ENCODE assay signal across 8 cellular contexts in the genomic region with DNA sequence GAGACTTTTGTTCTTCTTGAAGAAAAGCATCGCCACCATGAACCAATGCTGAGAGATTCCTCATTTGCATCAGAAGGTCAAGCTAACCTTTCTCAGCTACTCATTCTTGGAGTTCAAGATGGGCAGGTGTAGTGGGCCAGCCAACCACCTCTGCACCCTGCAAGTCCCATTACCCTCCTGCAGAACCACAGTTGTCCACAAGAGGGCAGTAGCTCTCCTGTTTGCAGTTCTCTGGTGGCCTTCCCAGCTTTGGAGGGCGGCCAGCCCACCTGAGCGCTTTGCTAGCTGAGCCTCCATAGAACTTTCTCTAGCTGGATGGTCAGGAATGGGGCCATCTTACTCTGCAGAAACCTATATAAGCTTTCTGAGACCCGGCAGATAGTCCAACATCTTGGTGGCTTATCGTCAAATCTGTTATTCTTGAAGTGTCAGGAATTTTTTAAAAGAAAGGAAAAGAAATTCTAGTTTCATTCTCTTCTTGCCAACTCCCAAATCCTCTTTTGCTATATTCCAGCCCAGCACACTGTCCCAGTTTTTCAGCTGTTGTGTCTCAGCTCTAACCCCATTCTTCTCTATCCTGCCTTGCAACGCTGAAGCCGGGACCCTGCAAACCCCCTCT. TPM values are rescaled to one million over a fixed set of nuclear protein-coding genes. Genes with fewer than 3 reads are reported as not detected.
DNase-seq lines count a peak whose midpoint lies in the region; ATAC-seq and TF ChIP-seq lines count a peak whose summit lies in the region.

No MANE protein-coding gene starts in this region.

- H3K4me3 Mint-ChIP-seq in activated naive CD4-positive, alpha-beta T cell treated with anti-CD3 and anti-CD28 coated beads for 36 hours = no peak overlapping the region

- no peak overlapping the region for H3K9ac ChIP-seq in KMS-11

- no peaks in the 10 kb centered on the region for H4K20me1 ChIP-seq in KMS-11 (ENCODE audit: insufficient read depth)

- no peaks in the 10 kb centered on the region for H3K9me3 Mint-ChIP-seq in activated naive CD4-positive, alpha-beta T cell treated with anti-CD3 and anti-CD28 coated beads for 36 hours

- H3K27ac Mint-ChIP-seq in activated naive CD4-positive, alpha-beta T cell treated with anti-CD3 and anti-CD28 coated beads for 36 hours = no peak overlapping the region

- no peaks in the 10 kb centered on the region for H3K9me3 ChIP-seq in SJCRH30 (replicated peaks)

- H3K4me1 Mint-ChIP-seq in activated naive CD4-positive, alpha-beta T cell treated with anti-CD3 and anti-CD28 coated beads for 36 hours (ENCODE audit: low read depth) = no peaks in the 10 kb centered on the region

- no peak overlapping the region for H3K27ac ChIP-seq in KMS-11
- no peak overlapping the region for H3K27ac ChIP-seq in SJCRH30

- H3K27me3 ChIP-seq in KMS-11 (ENCODE audit: insufficient read depth, low read depth) = no peaks in the 10 kb centered on the region
- H3K27me3 ChIP-seq in SJCRH30 = peaks cover 2% of the 10 kb centered on the region; the same call in 1 of the 2 replicates

- H3K4me1 ChIP-seq in KMS-11 (ENCODE audit: low read depth, poor library complexity, severe bottlenecking) (peaks cover 19% of the 10 kb centered on the region), SJCRH30 (no peaks in the 10 kb centered on the region)

- peak; percentile 99 for TF ChIP-seq CTCF in KMS-11 (conservative IDR thresholded peaks at IDR 0.05; ENCODE audit: low read depth, low read length)

- H2AFZ ChIP-seq in KMS-11 (ENCODE audit: low read depth) = no peak overlapping the region

- no peak overlapping the region for H3K4me2 ChIP-seq in KMS-11

- intact Hi-C loops in activated naive CD4-positive, alpha-beta T cell treated with anti-CD3 and anti-CD28 coated beads for 36 hours (cut with micrococcal nuclease) = no loop called here
- intact Hi-C loops in left cardiac atrium (cut with DNase I) = loop anchor here (5.0 kb wide), 1 partner anchor 220 kb away; no protein-coding TSS in a partner anchor
- intact Hi-C loops in sciatic nerve (cut with DNase I) = loop anchor here (5.0 kb wide), 1 partner anchor 225 kb away; no protein-coding TSS in a partner anchor

- H3K27me3 Mint-ChIP-seq in activated naive CD4-positive, alpha-beta T cell treated with anti-CD3 and anti-CD28 coated beads for 36 hours (ENCODE audit: low read depth) = peaks cover 59% of the 10 kb centered on the region

- no peaks in the 10 kb centered on the region for H3K36me3 Mint-ChIP-seq in activated naive CD4-positive, alpha-beta T cell treated with anti-CD3 and anti-CD28 coated beads for 36 hours (ENCODE audit: low read depth)

- no peaks in the 10 kb centered on the region for H3K79me2 ChIP-seq in KMS-11 (ENCODE audit: insufficient read depth, low read depth)

- peak; percentile 80 for ATAC-seq in GM19455 (IDR thresholded peaks at IDR 0.05; ENCODE audit: unreplicated experiment)
- ATAC-seq in left cardiac atrium = peak; percentile 58 to 59
- ATAC-seq in sciatic nerve = no peak
- no peak for ATAC-seq in HG03108 (IDR thresholded peaks at IDR 0.05; ENCODE audit: unreplicated experiment)

- H3K36me3 ChIP-seq in KMS-11 (ENCODE audit: insufficient read depth) (no peaks in the 10 kb centered on the region), SJCRH30 (no peaks in the 10 kb centered on the region)

- peak; percentile 79 for DNase-seq in COLO668 (lab: John Stamatoyannopoulos, UW; ENCODE audit: unreplicated experiment)
- DNase-seq in SJCRH30 = peak; percentile 71 to 85
- peak; percentile 88 for DNase-seq in activated naive CD4-positive, alpha-beta T cell treated with anti-CD3 and anti-CD28 coated beads for 36 hours
- DNase-seq in left cardiac atrium = peak; percentile 83
- peak; percentile 90 for DNase-seq in sciatic nerve (ENCODE audit: low spot score)

- H3K4me3 ChIP-seq in KMS-11 (IDR thresholded peaks at IDR 0.05; ENCODE audit: insufficient read depth, low read depth, low read length) = no peak overlapping the region
- H3K4me3 ChIP-seq in SJCRH30 = no peak overlapping the region

- CTCF ChIA-PET in activated naive CD4-positive, alpha-beta T cell treated with anti-CD3 and anti-CD28 coated beads for 36 hours (lab: Charles Lee) = interaction anchor here (0.6 to 5.0 kb wide), 44 partner anchors 9 to 548 kb away, joined by 3 to 52 read pairs (median 4); no protein-coding TSS in a partner anchor

RNA-seq across cellular contexts. Expression of a gene that starts 11.0 kb away (rescaled TPM):
- total RNA-seq in SJCRH30 (2014; rRNA removed; shearing (Covaris generic)) = not detected in 2 replicates
- not detected for total RNA-seq in activated naive CD4-positive, alpha-beta T cell treated with anti-CD3 and anti-CD28 coated beads for 36 hours
- total RNA-seq in left cardiac atrium (under 1 TPM in 1 of 2 donors, not detected in 1; 0.09 TPM), sciatic nerve (0.22 TPM)

Comparison
In these comparisons a context has a peak if more than half of its experiments do, and no peak if none do; other contexts are left out.
1. ATAC-seq: peak in GM19455 (single experiment) and left cardiac atrium (2 of 2); none in sciatic nerve (single experiment) and HG03108 (single experiment).
2. Peak in every context shown above with its lines, with median percentiles within 50 percentile points of each other: DNase-seq.